In genomic region chr3:13072239-13073041, GRCh38 we compare ENCODE assay signal across 8 cellular contexts. TPM values are rescaled to one million over a fixed set of nuclear protein-coding genes. Genes with fewer than 3 reads are reported as not detected.
DNase-seq lines count a peak whose midpoint lies in the region; ATAC-seq, FAIRE-seq and TF ChIP-seq lines count a peak whose summit lies in the region.

No MANE protein-coding gene starts in this region.

- H3K79me2 ChIP-seq in Loucy (ENCODE audit: insufficient read depth, low read length) (peaks cover 56% of the 10 kb centered on the region), GM12878 (ENCODE audit: control insufficient read depth, insufficient read depth, low read length) (peaks cover 47% of the 10 kb centered on the region)

- TF ChIP-seq POLR2A in GM12892 (IDR thresholded peaks at IDR 0.05; ENCODE audit: low read depth, low read length) (no peak), GM12878 (IDR thresholded peaks at IDR 0.05; ENCODE audit: low read depth, low read length) (peak; percentile 41; the same call in 1 of the 2 replicates)

- H3K36me3 ChIP-seq in Loucy (ENCODE audit: insufficient read depth, low read length) (no peaks in the 10 kb centered on the region), GM12878 (ENCODE audit: control insufficient read depth in 2 of 2, insufficient read depth in 2 of 2, low read length in 1 of 2) (peaks cover 0 to 2% of the 10 kb centered on the region in 2 experiments; a peak in 1 of 4 replicates)

- no peaks in the 10 kb centered on the region for H3K9me3 Mint-ChIP-seq in nephron progenitor cell
- H3K9me3 Mint-ChIP-seq in CD14-positive monocyte = peaks cover 7 to 17% (median 11%) of the 10 kb centered on the region in 7 donors

- 0 out of 2 replicates have a peak overlapping the region, but pooled peaks have one; percentile 13 for H2AFZ ChIP-seq in Loucy (ENCODE audit: low read length)
- peak overlapping the region; percentile 67 for H2AFZ ChIP-seq in GM12878 (ENCODE audit: control insufficient read depth, low read depth, low read length)

- SMC1A ChIA-PET in GM12878 (lab: Charles Lee; ENCODE audit: uncharacterized antibody, unreplicated experiment) = interaction anchor here (0.7 to 3.9 kb wide), 8 partner anchors 10 to 427 kb away, joined by 3 to 39 read pairs (median 8); no protein-coding TSS in a partner anchor

- no peaks in the 10 kb centered on the region for H4K20me1 ChIP-seq in Loucy (ENCODE audit: insufficient read depth, low read length, poor library complexity, severe bottlenecking)
- H4K20me1 ChIP-seq in GM12878 (ENCODE audit: control insufficient read depth, insufficient read depth) = no peaks in the 10 kb centered on the region

- CTCF ChIA-PET in GM12878 (lab: Yijun Ruan, JAX) = interaction anchor here (1.4 to 3.1 kb wide), 4 partner anchors 20 to 77 kb away, joined by 3 to 16 read pairs (median 8); no protein-coding TSS in a partner anchor

- H3K36me3 Mint-ChIP-seq in nephron progenitor cell (ENCODE audit: low read depth) = no peaks in the 10 kb centered on the region
- peaks cover 7 to 11% of the 10 kb centered on the region in 2 donors for H3K36me3 Mint-ChIP-seq in CD14-positive monocyte

- H3K4me2 ChIP-seq in Loucy (ENCODE audit: low read depth, low read length, poor library complexity, severe bottlenecking) = peak overlapping the region; percentile 91
- peak overlapping the region; percentile 86 for H3K4me2 ChIP-seq in GM12878 (ENCODE audit: control insufficient read depth, insufficient read depth)

- H3K27me3 Mint-ChIP-seq in nephron progenitor cell (ENCODE audit: low read depth, poor library complexity) (peaks cover 74% of the 10 kb centered on the region), CD14-positive monocyte (ENCODE audit: low read depth in 3 of 3) (peaks cover 24 to 49% (median 48%) of the 10 kb centered on the region in 3 donors)

- no peak; a peak in 1 of 4 replicates for TF ChIP-seq EP300 in GM12878 (IDR thresholded peaks at IDR 0.05; ENCODE audit: borderline replicate concordance in 1 of 2, control insufficient read depth in 1 of 2, low read depth in 2 of 2, low read length in 2 of 2)

- 4% methylated on average over 20 of the region's 25 CpGs for WGBS in GM12878 (ENCODE audit: insufficient coverage, insufficient replicate concordance, low lambda C conversion rate, missing lambda C conversion rate)

- no peaks in the 10 kb centered on the region for H3K9me2 ChIP-seq in Loucy (replicated peaks; ENCODE audit: low read depth, low read length)

- DNase-seq in GM12892 (ENCODE audit: insufficient read length) (no peak), GM12878 (ENCODE audit: low read depth, low spot score) (peak; percentile 36), nephron progenitor cell (no peak), OCI-M2 (lab: John Stamatoyannopoulos, UW; ENCODE audit: unreplicated experiment) (no peak), CD14-positive monocyte (ENCODE audit: low spot score) (no peak), DMS114 treated with DMSO at 0.1 percent for 48 hours (lab: John Stamatoyannopoulos, UW; ENCODE audit: unreplicated experiment) (no peak)

- H3K9ac ChIP-seq in Loucy (ENCODE audit: low read depth, low read length, poor library complexity, severe bottlenecking) (peak overlapping the region; percentile 81), GM12878 (ENCODE audit: control insufficient read depth, insufficient read depth, low read length) (peak overlapping the region; percentile 57)

- RAD21 ChIA-PET in GM12878 (lab: Charles Lee; ENCODE audit: unreplicated experiment) = interaction anchor here (1.0 to 3.9 kb wide), 8 partner anchors 11 to 380 kb away, joined by 3 to 38 read pairs (median 6); no protein-coding TSS in a partner anchor

- intact Hi-C loops in GM12878 (cut with micrococcal nuclease; ENCODE audit: unreplicated experiment) (loop anchor here (5.0 kb wide), 1 partner anchor 75 kb away; no protein-coding TSS in a partner anchor), CD14-positive monocyte (cut with micrococcal nuclease) (no loop called here)

- no peak for TF ChIP-seq CTCF in Loucy (conservative IDR thresholded peaks at IDR 0.05; ENCODE audit: low read length)
- no peak for TF ChIP-seq CTCF in GM12878 (IDR thresholded peaks at IDR 0.05 in 2 of 3, conservative IDR thresholded peaks at IDR 0.05 in 1 of 3; ENCODE audit: control insufficient read depth in 2 of 3, extremely low read depth in 1 of 3, insufficient read depth in 1 of 3, low read depth in 3 of 3, low read length in 3 of 3)
- no peak for TF ChIP-seq CTCF in nephron progenitor cell (IDR thresholded peaks at IDR 0.05)
- no peak for TF ChIP-seq CTCF in CD14-positive monocyte (IDR thresholded peaks at IDR 0.05)

- H3K4me3 ChIP-seq in Loucy (ENCODE audit: low read length, poor library complexity, severe bottlenecking) (peak overlapping the region; percentile 70), GM12878 (peak overlapping the region; percentile 77)

- in situ Hi-C loops in GM12878 (cut with MboI) = no loop called here

- peak overlapping the region; percentile 73 for H3K27ac ChIP-seq in GM12878 (ENCODE audit: control insufficient read depth, insufficient read depth)

- H3K4me1 ChIP-seq in Loucy (ENCODE audit: insufficient read depth, low read length, poor library complexity, severe bottlenecking) = peaks cover 65% of the 10 kb centered on the region
- H3K4me1 ChIP-seq in GM12878 (ENCODE audit: control insufficient read depth, insufficient read depth, low read length) = peaks cover 45% of the 10 kb centered on the region

- H3K27ac Mint-ChIP-seq in nephron progenitor cell = no peak overlapping the region
- H3K27ac Mint-ChIP-seq in CD14-positive monocyte = peak overlapping the region in 1 of 7 donors; percentile 9

- H3K9me3 ChIP-seq in Loucy (ENCODE audit: insufficient read depth, low read depth, low read length) (no peaks in the 10 kb centered on the region), GM12878 (replicated peaks; ENCODE audit: control insufficient read depth, insufficient read depth, low read length) (no peaks in the 10 kb centered on the region)

- no peaks in the 10 kb centered on the region; the same call in 1 of the 2 replicates for H3F3A ChIP-seq in Loucy (ENCODE audit: low read depth)

- H3K4me3 Mint-ChIP-seq in nephron progenitor cell = peak overlapping the region; percentile 75
- peak overlapping the region in 1 of 2 donors; percentile 85 for H3K4me3 Mint-ChIP-seq in CD14-positive monocyte

- ATAC-seq in GM21528 (IDR thresholded peaks at IDR 0.05; ENCODE audit: low FRiP score, unreplicated experiment) (peak; percentile 66), GM12878 (peak; percentile 81)

- H3K4me1 Mint-ChIP-seq in nephron progenitor cell = peaks cover 14% of the 10 kb centered on the region
- peaks cover 55% of the 10 kb centered on the region for H3K4me1 Mint-ChIP-seq in CD14-positive monocyte

- BruUV-seq in GM12878 (replicated peaks; lab: Mats Ljungman, UMichigan) = no TSS peak

- POLR2A ChIA-PET in GM12878 (lab: Charles Lee) = interaction anchor here (0.6 to 3.6 kb wide), 8 partner anchors 26 to 347 kb away, joined by 3 to 25 read pairs (median 4); no protein-coding TSS in a partner anchor

- FAIRE-seq in GM12892 (lab: Jason Lieb, UNC) (peak; percentile 88), GM12878 (lab: Jason Lieb, UNC) (no peak)

- H3K27me3 ChIP-seq in Loucy (ENCODE audit: insufficient read depth, low read length, poor library complexity, severe bottlenecking) = no peaks in the 10 kb centered on the region
- peaks cover 0 to 11% of the 10 kb centered on the region in 2 experiments; a peak in 2 of 4 replicates for H3K27me3 ChIP-seq in GM12878 (replicated peaks in 1 of 2; ENCODE audit: control insufficient read depth in 2 of 2, insufficient read depth in 2 of 2, low read length in 1 of 2)

- no peak for TF ChIP-seq RAD21 in GM12878 (IDR thresholded peaks at IDR 0.05; ENCODE audit: insufficient read depth, low read depth, low read length)

TF ChIP-seq in GM12878, 131 proteins besides CTCF, POLR2A, EP300 and RAD21 (continues in another document):
- TF ChIP-seq BRCA1 (IDR thresholded peaks at IDR 0.05; ENCODE audit: low read depth, low read length) (no peak), PML (IDR thresholded peaks at IDR 0.05; ENCODE audit: low read length) (no peak)

RNA-seq across cellular contexts. Expression of gene IQSEC1, which starts 0.8 kb away (rescaled TPM):
- 11.1 TPM for polyA plus RNA-seq in GM12892 (2012; ENCODE audit: missing spikeins)
- 241 and 274 TPM in 2 replicates for total RNA-seq in GM12878 (2013; cell fraction: nucleolus; rRNA removed)
- total RNA-seq in GM12878 (2014; rRNA removed) = 13.8 and 16.3 TPM in 2 replicates
- total RNA-seq in GM12878 (2014; rRNA removed; fragmentation: Illumina TruSeq; extraction: Trizol) = 6.4 TPM in 2 replicates
- 48.6 and 55.2 TPM in 2 replicates for total RNA-seq in GM12878 (2021)
- polyA plus RNA-seq in GM12878 (2011; ENCODE audit: low read depth) = 8.1 TPM
- polyA plus RNA-seq in GM12878 (2011; rRNA removed) = 4.2 and 6.7 TPM in 2 replicates
- polyA plus RNA-seq in GM12878 (2011; cell fraction: cytosol; rRNA removed) = 6.3 and 8.5 TPM in 2 replicates
- 45.6 and 48.9 TPM in 2 replicates for polyA plus RNA-seq in GM12878 (2011; cell fraction: nucleus; rRNA removed)
- polyA plus RNA-seq in GM12878 (2012) = 17.9 and 26.7 TPM in 2 replicates
- polyA plus RNA-seq in GM12878 (2014; fragmentation: Illumina TruSeq; extraction: Trizol) = 10.2 and 15.1 TPM in 2 replicates
- 1 to 10 TPM in 1 of 2 experiments, under 1 TPM in 1; 0.92 to 2.0 TPM for polyA plus RNA-seq in GM12878 (2014; fragmentation: Nextera tagmentation; extraction: Ambion mirVana)
- 17.9 and 23.3 TPM in 2 replicates for polyA plus RNA-seq in GM12878 (2014; rRNA removed)
- polyA plus RNA-seq in GM12878 (2016; fragmentation: Nextera tagmentation; extraction: Ambion mirVana) = 1 to 10 TPM; 8.1 to 9.0 TPM
- polyA minus RNA-seq in GM12878 (2011; rRNA and poly(A)+ RNA removed) = 14.2 and 22.2 TPM in 2 replicates
- polyA minus RNA-seq in GM12878 (2011; cell fraction: cytosol; rRNA and poly(A)+ RNA removed) = 11.4 and 16.2 TPM in 2 replicates
- 53.2 and 58.7 TPM in 2 replicates for polyA minus RNA-seq in GM12878 (2011; cell fraction: nucleus; rRNA and poly(A)+ RNA removed)
- polyA plus RNA-seq in CD14-positive monocyte = 10 to 100 TPM; 17.7 to 30.3 TPM
